In the genomic region with DNA sequence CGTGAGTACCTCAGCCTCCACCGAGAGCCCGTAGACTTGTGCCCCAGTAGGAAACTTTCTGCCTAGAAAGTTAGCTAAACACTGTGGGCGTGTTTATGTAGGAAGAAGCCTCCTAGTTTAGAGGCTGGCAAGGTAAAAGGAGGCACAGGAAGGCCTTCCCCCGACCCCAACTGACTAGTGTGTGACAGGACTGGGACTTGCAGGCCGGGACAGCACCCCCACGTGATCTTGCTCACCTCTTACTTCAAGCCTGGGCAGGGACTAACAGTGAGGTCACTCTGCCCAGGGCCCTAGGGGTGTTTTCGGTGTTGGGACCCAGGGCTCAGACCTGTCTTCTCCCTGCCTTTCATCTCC, we compare ENCODE assay signal across 8 cellular contexts. TPM values are rescaled to one million over a fixed set of nuclear protein-coding genes. Genes with fewer than 3 reads are reported as not detected.
A peak's percentile ranks its signal among the peaks of the same experiment; 100 is the strongest.
DNase-seq lines count a peak whose midpoint lies in the region; ATAC-seq and TF ChIP-seq lines count a peak whose summit lies in the region.

No MANE protein-coding gene starts in this region.

- TF ChIP-seq CTCF in VCaP (conservative IDR thresholded peaks at IDR 0.05) (no peak), glutamatergic neuron (IDR thresholded peaks at IDR 0.05; ENCODE audit: partially characterized antibody, unreplicated experiment) (no peak)

- H3K9me3 Mint-ChIP-seq in glutamatergic neuron (ENCODE audit: unreplicated experiment), result peaks cover 17% of the 10 kb centered on the region

- H3K4me3 Mint-ChIP-seq in glutamatergic neuron (ENCODE audit: unreplicated experiment), result peak overlapping the region; percentile 90

- peak; percentile 66 for DNase-seq in NCI-H1105 treated with DMSO at 0.1 percent for 48 hours (lab: John Stamatoyannopoulos, UW)
- no peak for DNase-seq in NCI-H1105 (lab: John Stamatoyannopoulos, UW)
- no peak for DNase-seq in glutamatergic neuron
- no peak for DNase-seq in GDM1 (lab: John Stamatoyannopoulos, UW)

- H3K27ac ChIP-seq in VCaP, result peak overlapping the region; percentile 34; the same call in 1 of the 2 replicates
- peak overlapping the region in 20 of 21 experiments; percentile 89 to 100 (median 99) for H3K27ac ChIP-seq in skin epidermis

- H3K4me1 Mint-ChIP-seq in glutamatergic neuron (ENCODE audit: low read depth, unreplicated experiment), result peaks cover 28% of the 10 kb centered on the region

- ATAC-seq in HG02884 (IDR thresholded peaks at IDR 0.05; ENCODE audit: unreplicated experiment) (peak; percentile 1), HG03457 (IDR thresholded peaks at IDR 0.05; ENCODE audit: unreplicated experiment) (no peak)

- H3K27ac Mint-ChIP-seq in glutamatergic neuron (ENCODE audit: unreplicated experiment), result no peak overlapping the region

- H3K27me3 Mint-ChIP-seq in glutamatergic neuron (ENCODE audit: unreplicated experiment), result peaks cover 14% of the 10 kb centered on the region

- H3K36me3 Mint-ChIP-seq in glutamatergic neuron (ENCODE audit: unreplicated experiment), result peaks cover 11% of the 10 kb centered on the region

- peak overlapping the region; percentile 68 to 100 (median 86) for H3K4me3 ChIP-seq in skin epidermis

RNA-seq across cellular contexts. Expression of a gene that starts 0.4 kb away (rescaled TPM):
- total RNA-seq in glutamatergic neuron (ENCODE audit: unreplicated experiment), result 160 TPM

RNA-seq across cellular contexts. Expression of a gene that starts 19.7 kb away (rescaled TPM):
- 23.4 TPM for total RNA-seq in glutamatergic neuron (ENCODE audit: unreplicated experiment)

RNA-seq across cellular contexts. Expression of a gene that starts 25.7 kb away (rescaled TPM):
- 0.49 TPM for total RNA-seq in glutamatergic neuron (ENCODE audit: unreplicated experiment)

RNA-seq across cellular contexts. Expression of a gene that starts 28.3 kb away (rescaled TPM):
- total RNA-seq in glutamatergic neuron (ENCODE audit: unreplicated experiment), result not detected
